ENCODE assay signal across 8 cellular contexts in genomic region chr1:247079141-247079874, GRCh38. TPM values are rescaled to one million over a fixed set of nuclear protein-coding genes. Genes with fewer than 3 reads are reported as not detected.
A peak's percentile ranks its signal among the peaks of the same experiment; 100 is the strongest.
DNase-seq lines count a peak whose midpoint lies in the region; ATAC-seq and TF ChIP-seq lines count a peak whose summit lies in the region.

No MANE protein-coding gene starts in this region.

- TF ChIP-seq EP300 in tibial nerve (IDR thresholded peaks at IDR 0.05), result no peak

- H3K27me3 Mint-ChIP-seq in activated naive CD8-positive, alpha-beta T cell treated with anti-CD3 and anti-CD28 coated beads for 36 hours, result peaks cover 9% of the 10 kb centered on the region

- H3K4me3 ChIP-seq in AG10803 (ENCODE audit: low read length), result peak overlapping the region; percentile 90
- H3K4me3 ChIP-seq in HUES64 (ENCODE audit: low read length), result peak overlapping the region; percentile 85
- H3K4me3 ChIP-seq in tibial nerve, result peak overlapping the region; percentile 77 to 90 (median 77)

- peak overlapping the region; percentile 89 for H3K27ac Mint-ChIP-seq in activated naive CD8-positive, alpha-beta T cell treated with anti-CD3 and anti-CD28 coated beads for 36 hours

- no peak for ATAC-seq in HG02981 (IDR thresholded peaks at IDR 0.05; ENCODE audit: unreplicated experiment)
- no peak for ATAC-seq in HG03442 (IDR thresholded peaks at IDR 0.05; ENCODE audit: unreplicated experiment)
- no peak for ATAC-seq in HG03354 (IDR thresholded peaks at IDR 0.05; ENCODE audit: poor library complexity, severe bottlenecking, unreplicated experiment)

- H3K36me3 ChIP-seq in HUES64 (ENCODE audit: insufficient read depth, low read length) (peaks cover 14% of the 10 kb centered on the region), tibial nerve (peaks cover 0 to 5% (median 0%) of the 10 kb centered on the region in 3 donors)

- no peak for DNase-seq in AG10803 (ENCODE audit: low read depth)
- DNase-seq in activated naive CD8-positive, alpha-beta T cell treated with anti-CD3 and anti-CD28 coated beads for 36 hours, result peak; percentile 16
- DNase-seq in kidney tubule cell (ENCODE audit: low spot score), result peak; percentile 79
- no peak for DNase-seq in tibial nerve (ENCODE audit: low spot score in 2 of 2)

- H3K27me3 ChIP-seq in HUES64 (ENCODE audit: insufficient read depth, low read length), result no peaks in the 10 kb centered on the region
- H3K27me3 ChIP-seq in tibial nerve, result no peaks in the 10 kb centered on the region

- no peak overlapping the region for H3K27ac ChIP-seq in HUES64 (ENCODE audit: low read depth, low read length)
- peak overlapping the region in 2 of 4 donors; percentile 72 to 90 for H3K27ac ChIP-seq in tibial nerve

- H3K4me1 ChIP-seq in HUES64 (ENCODE audit: insufficient read depth, low read length) (peaks cover 10% of the 10 kb centered on the region; the same call in 1 of the 2 replicates), tibial nerve (peaks cover 0 to 19% (median 9%) of the 10 kb centered on the region in 4 donors)

- H3K4me1 Mint-ChIP-seq in activated naive CD8-positive, alpha-beta T cell treated with anti-CD3 and anti-CD28 coated beads for 36 hours, result peaks cover 18% of the 10 kb centered on the region

- peak overlapping the region; percentile 87 for H3K4me3 Mint-ChIP-seq in activated naive CD8-positive, alpha-beta T cell treated with anti-CD3 and anti-CD28 coated beads for 36 hours

- peaks cover 31% of the 10 kb centered on the region for H3K36me3 Mint-ChIP-seq in activated naive CD8-positive, alpha-beta T cell treated with anti-CD3 and anti-CD28 coated beads for 36 hours

- no peak for TF ChIP-seq POLR2A in tibial nerve (IDR thresholded peaks at IDR 0.05)

- H3K9me3 Mint-ChIP-seq in activated naive CD8-positive, alpha-beta T cell treated with anti-CD3 and anti-CD28 coated beads for 36 hours, result peaks cover 11% of the 10 kb centered on the region

- H3K9me3 ChIP-seq in HUES64 (ENCODE audit: insufficient read depth, low read depth, low read length) (peaks cover 16% of the 10 kb centered on the region), tibial nerve (peaks cover 0 to 6% (median 0%) of the 10 kb centered on the region in 4 donors)

- 73% methylated on average over 23 of the region's 23 CpGs for WGBS in HUES64
- WGBS in tibial nerve, 2 donors, result 40 to 42% methylated on average over 23 of the region's 23 CpGs

- TF ChIP-seq CTCF in AG10803 (conservative IDR thresholded peaks at IDR 0.05; ENCODE audit: low read length) (no peak), tibial nerve (IDR thresholded peaks at IDR 0.05) (no peak)

- no peak overlapping the region for H3K9ac ChIP-seq in HUES64 (ENCODE audit: low read depth, low read length)

RNA-seq across cellular contexts. Expression of gene ZNF670, which starts 0.7 kb away (rescaled TPM):
- polyA plus RNA-seq in HUES64 (2013, experiment 1 of 2), result 12.8 TPM
- 14.7 TPM for polyA plus RNA-seq in HUES64 (2013, experiment 2 of 2)
- total RNA-seq in activated naive CD8-positive, alpha-beta T cell treated with anti-CD3 and anti-CD28 coated beads for 36 hours, result 1 to 10 TPM; 5.5 to 5.9 TPM
- 1 to 10 TPM; 1.4 to 2.3 (median 1.9) TPM for total RNA-seq in tibial nerve

RNA-seq across cellular contexts. Expression of gene ZNF669, which starts 24.8 kb away (rescaled TPM):
- polyA plus RNA-seq in HUES64 (2013, experiment 1 of 2), result 13.4 TPM
- polyA plus RNA-seq in HUES64 (2013, experiment 2 of 2), result 14.9 TPM
- 10 to 100 TPM in 1 of 2 experiments, 1 to 10 TPM in 1; 9.6 to 10.2 TPM for total RNA-seq in activated naive CD8-positive, alpha-beta T cell treated with anti-CD3 and anti-CD28 coated beads for 36 hours
- 10 to 100 TPM in 1 of 4 donors, 1 to 10 TPM in 3; 6.0 to 12.2 (median 8.7) TPM for total RNA-seq in tibial nerve

Comparison
In these comparisons a context has a peak if more than half of its experiments do, and no peak if none do; other contexts are left out.
1. DNase-seq: peak in activated naive CD8-positive, alpha-beta T cell treated with anti-CD3 and anti-CD28 coated beads for 36 hours (single experiment) and kidney tubule cell (single experiment); none in AG10803 (single experiment) and tibial nerve (0 of 2).
2. Peak in every context shown above with its lines, with median percentiles within 50 percentile points of each other: H3K4me3 ChIP-seq.